In the genomic region with DNA sequence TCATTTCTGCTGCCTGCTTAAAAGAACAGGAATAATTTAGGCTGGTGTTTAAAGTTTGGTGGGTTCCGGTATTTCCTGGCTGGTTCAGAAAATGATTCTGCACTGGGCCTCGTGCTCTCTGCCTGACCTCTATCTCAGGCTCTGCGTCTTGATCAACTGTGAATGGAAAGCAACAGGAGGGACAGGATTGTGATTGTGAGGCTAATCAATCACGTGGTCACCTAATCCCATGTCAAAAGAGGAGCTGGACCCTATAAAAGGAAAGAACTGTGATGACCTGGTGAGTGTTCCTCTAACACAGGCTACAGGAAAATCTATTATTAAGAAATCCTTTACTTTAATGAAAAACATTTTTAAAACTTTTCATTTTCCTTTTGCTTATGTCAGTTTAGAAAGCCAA, we compare ENCODE assay signal across 9 cellular contexts. TPM values are rescaled to one million over a fixed set of nuclear protein-coding genes. Genes with fewer than 3 reads are reported as not detected.
DNase-seq lines count a peak whose midpoint lies in the region; ATAC-seq and TF ChIP-seq lines count a peak whose summit lies in the region.
"Had no signal": no experiment of that assay in that cellular context is flagged by ENCODE, and none has a peak within 500 bp of the region (broad histone marks: within the 10 kb centered on the region; RNA-seq: fewer than 3 reads in every experiment).

A gene with protein sequence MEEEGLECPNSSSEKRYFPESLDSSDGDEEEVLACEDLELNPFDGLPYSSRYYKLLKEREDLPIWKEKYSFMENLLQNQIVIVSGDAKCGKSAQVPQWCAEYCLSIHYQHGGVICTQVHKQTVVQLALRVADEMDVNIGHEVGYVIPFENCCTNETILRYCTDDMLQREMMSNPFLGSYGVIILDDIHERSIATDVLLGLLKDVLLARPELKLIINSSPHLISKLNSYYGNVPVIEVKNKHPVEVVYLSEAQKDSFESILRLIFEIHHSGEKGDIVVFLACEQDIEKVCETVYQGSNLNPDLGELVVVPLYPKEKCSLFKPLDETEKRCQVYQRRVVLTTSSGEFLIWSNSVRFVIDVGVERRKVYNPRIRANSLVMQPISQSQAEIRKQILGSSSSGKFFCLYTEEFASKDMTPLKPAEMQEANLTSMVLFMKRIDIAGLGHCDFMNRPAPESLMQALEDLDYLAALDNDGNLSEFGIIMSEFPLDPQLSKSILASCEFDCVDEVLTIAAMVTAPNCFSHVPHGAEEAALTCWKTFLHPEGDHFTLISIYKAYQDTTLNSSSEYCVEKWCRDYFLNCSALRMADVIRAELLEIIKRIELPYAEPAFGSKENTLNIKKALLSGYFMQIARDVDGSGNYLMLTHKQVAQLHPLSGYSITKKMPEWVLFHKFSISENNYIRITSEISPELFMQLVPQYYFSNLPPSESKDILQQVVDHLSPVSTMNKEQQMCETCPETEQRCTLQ (minus strand): TSS at position 101 of the 400 bp plus-strand sequence. CDS start 468 bp downstream, outside the sequence.

- H3K4me3 Mint-ChIP-seq in natural killer cell treated with Interleukin-12 subunit alpha and Interleukin-12 subunit beta and Interleukin-15 and Interleukin-18, amount 100 ng/mL, for 72 hours = no peak within 1 kb of the TSS

- H3K4me3 ChIP-seq in BJ (ENCODE audit: low read depth, low read length) = no peak within 1 kb of the TSS

- CTCF ChIA-PET in BJ (lab: Yijun Ruan, JAX) = interaction anchor here (1.0 kb wide), 1 partner anchor 18 kb away, joined by 5 read pairs; no protein-coding TSS in a partner anchor

- no peak within 1 kb of the TSS for H3K27ac Mint-ChIP-seq in natural killer cell treated with Interleukin-12 subunit alpha and Interleukin-12 subunit beta and Interleukin-15 and Interleukin-18, amount 100 ng/mL, for 72 hours

- no peak for TF ChIP-seq CTCF in BJ (IDR thresholded peaks at IDR 0.05; ENCODE audit: insufficient read depth, low read depth, low read length)

- in situ Hi-C loops in SK-MEL-5 (cut with HindIII; ENCODE audit: low pct_unique_long_range_greater_than_20kb, low sequenced_read_pairs) = no loop called here

- no peaks in the 10 kb centered on the region for H3K27me3 Mint-ChIP-seq in natural killer cell treated with Interleukin-12 subunit alpha and Interleukin-12 subunit beta and Interleukin-15 and Interleukin-18, amount 100 ng/mL, for 72 hours

- H3K36me3 ChIP-seq in BJ (ENCODE audit: control insufficient read depth, insufficient read depth, low read length) = peaks cover 1% of the 10 kb centered on the region; the same call in 1 of the 2 replicates

- H3K4me1 Mint-ChIP-seq in natural killer cell treated with Interleukin-12 subunit alpha and Interleukin-12 subunit beta and Interleukin-15 and Interleukin-18, amount 100 ng/mL, for 72 hours (ENCODE audit: low read depth in 2 of 2) = peaks cover 0 to 3% of the 10 kb centered on the region in 2 donors

- no peak for DNase-seq in BJ (ENCODE audit: low read depth)
- peak; percentile 70 for DNase-seq in SK-MEL-5 (ENCODE audit: low read depth, low spot score)
- no peak for DNase-seq in glomerular endothelial cell (ENCODE audit: extremely low read depth, low read depth, low spot score)
- DNase-seq in natural killer cell treated with Interleukin-12 subunit alpha and Interleukin-12 subunit beta and Interleukin-15 and Interleukin-18, amount 100 ng/mL, for 72 hours (ENCODE audit: low spot score) = no peak
- no peak for DNase-seq in COR-L47 (lab: John Stamatoyannopoulos, UW)
- DNase-seq in LoVo (ENCODE audit: low spot score) = no peak
- DNase-seq: stimulated activated CD4-positive, alpha-beta T cell treated with anti-CD3 and anti-CD28 coated beads, Interleukin-4, amount 100 ng/mL, for 4 hours had no signal

- POLR2A ChIA-PET in BJ (lab: Charles Lee) = no interaction called here

- H3K9me3 Mint-ChIP-seq in natural killer cell treated with Interleukin-12 subunit alpha and Interleukin-12 subunit beta and Interleukin-15 and Interleukin-18, amount 100 ng/mL, for 72 hours = no peaks in the 10 kb centered on the region

- H3K36me3 Mint-ChIP-seq in natural killer cell treated with Interleukin-12 subunit alpha and Interleukin-12 subunit beta and Interleukin-15 and Interleukin-18, amount 100 ng/mL, for 72 hours = peaks cover 14% of the 10 kb centered on the region

- H3K27me3 ChIP-seq in BJ (ENCODE audit: control insufficient read depth, insufficient read depth, low read length) = no peaks in the 10 kb centered on the region

- no peak for ATAC-seq in natural killer cell treated with Interleukin-12 subunit alpha and Interleukin-12 subunit beta and Interleukin-15 and Interleukin-18, amount 100 ng/mL, for 72 hours
- no peak for ATAC-seq in HG02884 (IDR thresholded peaks at IDR 0.05; ENCODE audit: unreplicated experiment)
- no peak for ATAC-seq in HG02642 (IDR thresholded peaks at IDR 0.05; ENCODE audit: poor library complexity, unreplicated experiment)

RNA-seq across cellular contexts. Expression of the gene that starts here (rescaled TPM):
- 18.2 and 29.7 TPM in 2 replicates for polyA plus RNA-seq in BJ (2011; rRNA removed)
- polyA minus RNA-seq in BJ (2011; rRNA and poly(A)+ RNA removed) = 12.5 and 16.0 TPM in 2 replicates
- total RNA-seq in SK-MEL-5 (2014; rRNA removed; shearing (Covaris generic)) = 47.2 and 50.2 TPM in 2 replicates
- polyA plus RNA-seq in SK-MEL-5 (2015; cell fraction: cytosol; rRNA removed) = 22.1 and 30.3 TPM in 2 replicates
- 28.2 and 33.3 TPM in 2 replicates for polyA plus RNA-seq in SK-MEL-5 (2015; cell fraction: nucleus; rRNA removed)
- total RNA-seq in glomerular endothelial cell = 52.0 and 63.9 TPM in 2 replicates
- 10 to 100 TPM; 25.8 to 28.8 TPM for total RNA-seq in natural killer cell treated with Interleukin-12 subunit alpha and Interleukin-12 subunit beta and Interleukin-15 and Interleukin-18, amount 100 ng/mL, for 72 hours
